In genomic region chr9:18675345-18675744, GRCh38 we compare ENCODE assay signal across 17 cellular contexts.
"Had no signal": no experiment of that assay in that cellular context is flagged by ENCODE, and none has a peak within 500 bp of the region (broad histone marks: within the 10 kb centered on the region; RNA-seq: fewer than 3 reads in every experiment).

No MANE protein-coding gene starts in this region.

- H3K36me3 Mint-ChIP-seq: activated CD4-positive, alpha-beta memory T cell treated with anti-CD3 and anti-CD28 coated beads for 36 hours; activated naive CD4-positive, alpha-beta T cell treated with anti-CD3 and anti-CD28 coated beads, Interleukin-2, amount 50 U/mL, for 24 hours; natural killer cell; stimulated activated memory B cell treated with anti-CD40 and anti-IgM and Interleukin-4, amounts not matched to agents 10 μg/mL and 1 μg/mL and 100 μg/mL, for 72 hours had no signal

- H3K27ac ChIP-seq: body of pancreas, epithelial cell of prostate, foreskin keratinocyte had no signal

- H3K4me3 ChIP-seq: body of pancreas had no signal

- H3K4me1 ChIP-seq: body of pancreas, foreskin keratinocyte had no signal

- H3K9me3 ChIP-seq: body of pancreas had no signal

- H3K27me3 ChIP-seq: body of pancreas, foreskin keratinocyte had no signal

- DNase-seq: activated CD4-positive, alpha-beta memory T cell treated with anti-CD3 and anti-CD28 coated beads for 36 hours; activated T-cell treated with anti-CD3 and anti-CD28 coated beads, Interleukin-2, amount 50 U/mL, for 24 hours; amygdala; body of pancreas; effector memory CD8-positive, alpha-beta T cell; foreskin keratinocyte; glutamatergic neuron; hypothalamus; mesendoderm; natural killer cell; stimulated activated CD4-positive, alpha-beta T cell treated with anti-CD3 and anti-CD28 coated beads, Interleukin-2, amount 100 ng/mL, for 48 hours; T-helper 1 cell; T1000 had no signal

- H3K27me3 Mint-ChIP-seq: dendritic cell treated with granulocyte-macrophage colony-stimulating factor and Interleukin-4, amounts not matched to agents 40 ng/mL and 50 ng/mL, for 4 days; stimulated activated memory B cell treated with anti-CD40 and anti-IgM and Interleukin-4, amounts not matched to agents 10 μg/mL and 1 μg/mL and 100 μg/mL, for 72 hours had no signal

- H3K4me3 Mint-ChIP-seq: activated CD4-positive, alpha-beta memory T cell treated with anti-CD3 and anti-CD28 coated beads for 36 hours; activated naive CD4-positive, alpha-beta T cell treated with anti-CD3 and anti-CD28 coated beads, Interleukin-2, amount 50 U/mL, for 24 hours; activated T-cell treated with anti-CD3 and anti-CD28 coated beads, Interleukin-2, amount 50 U/mL, for 24 hours; dendritic cell treated with granulocyte-macrophage colony-stimulating factor and Interleukin-4, amounts not matched to agents 40 ng/mL and 50 ng/mL, for 4 days; effector memory CD8-positive, alpha-beta T cell; natural killer cell; stimulated activated memory B cell treated with anti-CD40 and anti-IgM and Interleukin-4, amounts not matched to agents 10 μg/mL and 1 μg/mL and 100 μg/mL, for 72 hours had no signal

- H3K9me3 Mint-ChIP-seq: activated CD4-positive, alpha-beta memory T cell treated with anti-CD3 and anti-CD28 coated beads for 36 hours; activated naive CD4-positive, alpha-beta T cell treated with anti-CD3 and anti-CD28 coated beads, Interleukin-2, amount 50 U/mL, for 24 hours; activated T-cell treated with anti-CD3 and anti-CD28 coated beads, Interleukin-2, amount 50 U/mL, for 24 hours; dendritic cell treated with granulocyte-macrophage colony-stimulating factor and Interleukin-4, amounts not matched to agents 40 ng/mL and 50 ng/mL, for 4 days; effector memory CD8-positive, alpha-beta T cell; natural killer cell; stimulated activated memory B cell treated with anti-CD40 and anti-IgM and Interleukin-4, amounts not matched to agents 10 μg/mL and 1 μg/mL and 100 μg/mL, for 72 hours had no signal

- H3K27ac Mint-ChIP-seq: activated CD4-positive, alpha-beta memory T cell treated with anti-CD3 and anti-CD28 coated beads for 36 hours; activated naive CD4-positive, alpha-beta T cell treated with anti-CD3 and anti-CD28 coated beads, Interleukin-2, amount 50 U/mL, for 24 hours; activated T-cell treated with anti-CD3 and anti-CD28 coated beads, Interleukin-2, amount 50 U/mL, for 24 hours; dendritic cell treated with granulocyte-macrophage colony-stimulating factor and Interleukin-4, amounts not matched to agents 40 ng/mL and 50 ng/mL, for 4 days; effector memory CD8-positive, alpha-beta T cell; natural killer cell; stimulated activated memory B cell treated with anti-CD40 and anti-IgM and Interleukin-4, amounts not matched to agents 10 μg/mL and 1 μg/mL and 100 μg/mL, for 72 hours had no signal

- ATAC-seq: body of pancreas; effector memory CD8-positive, alpha-beta T cell; foreskin keratinocyte; natural killer cell; stimulated activated memory B cell treated with anti-CD40 and anti-IgM and Interleukin-4, amounts not matched to agents 10 μg/mL and 1 μg/mL and 100 μg/mL, for 72 hours had no signal

- H3K4me1 Mint-ChIP-seq: activated naive CD4-positive, alpha-beta T cell treated with anti-CD3 and anti-CD28 coated beads, Interleukin-2, amount 50 U/mL, for 24 hours; natural killer cell; stimulated activated memory B cell treated with anti-CD40 and anti-IgM and Interleukin-4, amounts not matched to agents 10 μg/mL and 1 μg/mL and 100 μg/mL, for 72 hours had no signal
